In the genomic region with DNA sequence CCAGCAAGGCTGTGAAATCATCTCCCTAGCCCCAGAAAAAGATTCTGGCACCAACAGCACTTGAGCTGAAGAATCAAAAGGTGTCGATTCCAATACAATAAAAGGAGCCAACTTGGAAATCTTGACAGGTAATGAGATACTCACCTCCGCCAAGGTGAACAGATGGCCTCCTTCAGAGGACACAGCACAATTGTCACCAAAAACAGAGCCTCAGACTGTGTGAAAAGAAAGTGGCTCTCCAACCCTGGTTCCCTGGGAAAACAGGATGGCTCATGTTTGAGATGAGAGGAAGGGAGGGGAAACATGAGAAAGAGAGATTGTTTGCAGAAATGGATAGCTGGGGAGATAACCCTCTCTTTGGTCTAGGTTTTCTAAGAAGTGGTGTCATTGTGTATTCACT, we compare ENCODE assay signal across 15 cellular contexts.
"Had no signal": no experiment of that assay in that cellular context is flagged by ENCODE, and none has a peak within 500 bp of the region (broad histone marks: within the 10 kb centered on the region; RNA-seq: fewer than 3 reads in every experiment).

No MANE protein-coding gene starts in this region.

- ATAC-seq: activated CD8-positive, alpha-beta T cell treated with anti-CD3 and anti-CD28 coated beads for 36 hours; activated T-cell treated with anti-CD3 and anti-CD28 coated beads, Interleukin-2, amount 50 U/mL, for 4 hours; natural killer cell treated with Interleukin-12 subunit alpha and Interleukin-12 subunit beta and Interleukin-15 and Interleukin-18, amount 100 ng/mL, for 72 hours; WTC11 had no signal

- H3K9me3 Mint-ChIP-seq: activated CD8-positive, alpha-beta T cell treated with anti-CD3 and anti-CD28 coated beads for 36 hours; activated T-cell treated with anti-CD3 and anti-CD28 coated beads, Interleukin-2, amount 50 U/mL, for 4 hours; natural killer cell treated with Interleukin-12 subunit alpha and Interleukin-12 subunit beta and Interleukin-15 and Interleukin-18, amount 100 ng/mL, for 72 hours had no signal

- H3K27ac Mint-ChIP-seq: activated CD8-positive, alpha-beta T cell treated with anti-CD3 and anti-CD28 coated beads for 36 hours; natural killer cell treated with Interleukin-12 subunit alpha and Interleukin-12 subunit beta and Interleukin-15 and Interleukin-18, amount 100 ng/mL, for 72 hours; WTC11 had no signal

- H3K4me3 ChIP-seq: cardiac muscle cell, coronary artery, thoracic aorta had no signal

- DNase-seq: activated CD4-positive, alpha-beta T cell treated with anti-CD3 and anti-CD28 coated beads for 48 hours; activated CD8-positive, alpha-beta T cell treated with anti-CD3 and anti-CD28 coated beads for 36 hours; activated effector memory CD4-positive, alpha-beta T cell treated with Interleukin-2 at 50 U/mL for 16 hours; activated naive CD4-positive, alpha-beta T cell treated with anti-CD3 and anti-CD28 coated beads, Interleukin-2, amount 50 U/mL, for 16 hours; activated T-cell treated with anti-CD3 and anti-CD28 coated beads, Interleukin-2, amount 50 U/mL, for 4 hours; effector CD4-positive, alpha-beta T cell; foreskin fibroblast; kidney glomerular epithelial cell; mesenchymal stem cell; stimulated activated CD4-positive, alpha-beta T cell treated with anti-CD3 and anti-CD28 coated beads, Interleukin-1b, Interleukin-23, amount 100 ng/mL, for 48 hours had no signal

- H3K27ac ChIP-seq: cardiac muscle cell, coronary artery, thoracic aorta had no signal

- H3K36me3 Mint-ChIP-seq: natural killer cell treated with Interleukin-12 subunit alpha and Interleukin-12 subunit beta and Interleukin-15 and Interleukin-18, amount 100 ng/mL, for 72 hours had no signal

- H3K27me3 Mint-ChIP-seq: activated CD8-positive, alpha-beta T cell treated with anti-CD3 and anti-CD28 coated beads for 36 hours; natural killer cell treated with Interleukin-12 subunit alpha and Interleukin-12 subunit beta and Interleukin-15 and Interleukin-18, amount 100 ng/mL, for 72 hours had no signal

- H3K27me3 ChIP-seq: cardiac muscle cell had no signal

- H3K4me3 Mint-ChIP-seq: activated CD8-positive, alpha-beta T cell treated with anti-CD3 and anti-CD28 coated beads for 36 hours; activated T-cell treated with anti-CD3 and anti-CD28 coated beads, Interleukin-2, amount 50 U/mL, for 4 hours; natural killer cell treated with Interleukin-12 subunit alpha and Interleukin-12 subunit beta and Interleukin-15 and Interleukin-18, amount 100 ng/mL, for 72 hours; WTC11 had no signal

- H3K9me3 ChIP-seq: thoracic aorta had no signal

- H3K36me3 ChIP-seq: cardiac muscle cell, thoracic aorta had no signal
